1 cellular context compared by ENCODE assay signal in genomic region chr9:6622784-6623183, GRCh38. TPM values are rescaled to one million over a fixed set of nuclear protein-coding genes. Genes with fewer than 3 reads are reported as not detected.
"Had no signal": no experiment of that assay in that cellular context is flagged by ENCODE, and none has a peak within 500 bp of the region (broad histone marks: within the 10 kb centered on the region; RNA-seq: fewer than 3 reads in every experiment).

No MANE protein-coding gene starts in this region.

RNA-seq across cellular contexts. Expression of gene GLDC, which starts 22.7 kb away (rescaled TPM):
- total RNA-seq: subcutaneous adipose tissue had no signal
